22 cellular contexts compared by ENCODE assay signal in genomic region chr5:90898330-90899013, GRCh38.
DNase-seq lines count a peak whose midpoint lies in the region; ATAC-seq and TF ChIP-seq lines count a peak whose summit lies in the region.
"Had no signal": no experiment of that assay in that cellular context is flagged by ENCODE, and none has a peak within 500 bp of the region (broad histone marks: within the 10 kb centered on the region; RNA-seq: fewer than 3 reads in every experiment).

No MANE protein-coding gene starts in this region.

- no peaks in the 10 kb centered on the region for H4K20me1 ChIP-seq in hepatocyte (ENCODE audit: insufficient read depth, poor library complexity, severe bottlenecking)

- peak; percentile 42 for ATAC-seq in activated CD4-positive, alpha-beta T cell treated with anti-CD3 and anti-CD28 coated beads for 36 hours

- H3K4me3 Mint-ChIP-seq in activated CD4-positive, alpha-beta T cell treated with anti-CD3 and anti-CD28 coated beads for 36 hours: no peak overlapping the region
- H3K4me3 Mint-ChIP-seq in activated CD4-positive, alpha-beta T cell treated with anti-CD3 and anti-CD28 coated beads, Interleukin-2, amount 10 ng/mL, durations not matched to agents 7 days and 5 days: no peak overlapping the region
- H3K4me3 Mint-ChIP-seq: activated CD4-positive, alpha-beta memory T cell treated with anti-CD3 and anti-CD28 coated beads, Interleukin-2, amount 10 ng/mL, durations not matched to agents 7 days and 5 days; activated T-cell treated with anti-CD3 and anti-CD28 coated beads, Interleukin-2, amount 50 U/mL, for 24 hours had no signal

- peaks cover 3% of the 10 kb centered on the region for H3K27me3 Mint-ChIP-seq in activated CD4-positive, alpha-beta T cell treated with anti-CD3 and anti-CD28 coated beads for 36 hours
- peaks cover 3% of the 10 kb centered on the region for H3K27me3 Mint-ChIP-seq in activated CD4-positive, alpha-beta T cell treated with anti-CD3 and anti-CD28 coated beads, Interleukin-2, amount 10 ng/mL, durations not matched to agents 7 days and 5 days
- H3K27me3 Mint-ChIP-seq: activated T-cell treated with anti-CD3 and anti-CD28 coated beads, Interleukin-2, amount 50 U/mL, for 24 hours had no signal

- H3K27me3 ChIP-seq in hepatocyte: no peaks in the 10 kb centered on the region
- H3K27me3 ChIP-seq: tibial artery had no signal

- no peaks in the 10 kb centered on the region for H3K9me3 ChIP-seq in hepatocyte (ENCODE audit: low read depth)
- H3K9me3 ChIP-seq: tibial artery had no signal

- no peak overlapping the region for H2AFZ ChIP-seq in hepatocyte
- H2AFZ ChIP-seq: parathyroid adenoma had no signal

- no peaks in the 10 kb centered on the region for H3K79me2 ChIP-seq in hepatocyte
- H3K79me2 ChIP-seq: parathyroid adenoma had no signal

- POLR2A ChIA-PET in activated CD4-positive, alpha-beta T cell treated with anti-CD3 and anti-CD28 coated beads for 36 hours (lab: Charles Lee): no interaction called here
- POLR2A ChIA-PET in activated CD4-positive, alpha-beta T cell treated with anti-CD3 and anti-CD28 coated beads, Interleukin-2, amount 10 ng/mL, durations not matched to agents 7 days and 5 days (lab: Charles Lee): no interaction called here
- POLR2A ChIA-PET in HEK293T (lab: Yijun Ruan, JAX): no interaction called here

- intact Hi-C loops in activated CD4-positive, alpha-beta T cell treated with anti-CD3 and anti-CD28 coated beads for 36 hours (cut with DNase I, micrococcal nuclease): no loop called here

- no peaks in the 10 kb centered on the region for H3K36me3 ChIP-seq in hepatocyte (replicated peaks; ENCODE audit: insufficient read depth, low read depth)
- H3K36me3 ChIP-seq: tibial artery had no signal

- no peak for DNase-seq in activated CD4-positive, alpha-beta T cell treated with anti-CD3 and anti-CD28 coated beads for 36 hours
- no peak for DNase-seq in activated CD4-positive, alpha-beta T cell treated with anti-CD3 and anti-CD28 coated beads, Interleukin-2, amount 10 ng/mL, durations not matched to agents 7 days and 5 days
- peak; percentile 7 for DNase-seq in astrocyte of the hippocampus (ENCODE audit: low read depth, low spot score)
- no peak for DNase-seq in hepatocyte (ENCODE audit: low spot score)
- DNase-seq in NK-92 treated with Interleukin-12 subunit alpha and Interleukin-12 subunit beta, amount 100 ng/mL, for 24 hours (lab: John Stamatoyannopoulos, UW): no peak
- no peak for DNase-seq in HEK293T (ENCODE audit: extremely low spot score)
- no peak for DNase-seq in SIG-M5 (lab: John Stamatoyannopoulos, UW)
- no peak for DNase-seq in NOMO-1 treated with dmso at 0.1 percent for 144 hours (lab: John Stamatoyannopoulos, UW; ENCODE audit: unreplicated experiment)
- DNase-seq: 8988T; activated CD4-positive, alpha-beta memory T cell treated with anti-CD3 and anti-CD28 coated beads, Interleukin-2, amount 10 ng/mL, durations not matched to agents 7 days and 5 days; activated naive CD4-positive, alpha-beta T cell treated with anti-CD3 and anti-CD28 coated beads, Interleukin-2, amount 50 U/mL, for 16 hours; activated T-cell treated with anti-CD3 and anti-CD28 coated beads, Interleukin-2, amount 50 U/mL, for 24 hours; C1 segment of cervical spinal cord; H7; NCI-H1417; NCI-H2171 treated with DMSO at 0.1 percent for 48 hours; NCI-H774; RPMI8226; tibial artery had no signal

- WGBS in hepatocyte (ENCODE audit: low lambda C conversion rate, missing lambda C conversion rate): 93% methylated on average over 4 of the region's 4 CpGs

- no peak overlapping the region for H3K4me3 ChIP-seq in hepatocyte
- H3K4me3 ChIP-seq: smooth muscle cell, tibial artery had no signal

- H3K27ac Mint-ChIP-seq in activated CD4-positive, alpha-beta T cell treated with anti-CD3 and anti-CD28 coated beads for 36 hours: no peak overlapping the region
- no peak overlapping the region for H3K27ac Mint-ChIP-seq in activated CD4-positive, alpha-beta T cell treated with anti-CD3 and anti-CD28 coated beads, Interleukin-2, amount 10 ng/mL, durations not matched to agents 7 days and 5 days
- H3K27ac Mint-ChIP-seq: activated CD4-positive, alpha-beta memory T cell treated with anti-CD3 and anti-CD28 coated beads, Interleukin-2, amount 10 ng/mL, durations not matched to agents 7 days and 5 days; activated T-cell treated with anti-CD3 and anti-CD28 coated beads, Interleukin-2, amount 50 U/mL, for 24 hours had no signal

- H3K36me3 Mint-ChIP-seq in activated CD4-positive, alpha-beta T cell treated with anti-CD3 and anti-CD28 coated beads for 36 hours (ENCODE audit: low read depth): no peaks in the 10 kb centered on the region
- H3K36me3 Mint-ChIP-seq in activated CD4-positive, alpha-beta T cell treated with anti-CD3 and anti-CD28 coated beads, Interleukin-2, amount 10 ng/mL, durations not matched to agents 7 days and 5 days (ENCODE audit: low read depth): no peaks in the 10 kb centered on the region

- no peak for TF ChIP-seq CTCF in hepatocyte (IDR thresholded peaks at IDR 0.05; ENCODE audit: poor library complexity)

- peak overlapping the region; percentile 42 for H3K27ac ChIP-seq in hepatocyte
- H3K27ac ChIP-seq: KMS-11, parathyroid adenoma, tibial artery had no signal

- H3K4me1 ChIP-seq in hepatocyte (ENCODE audit: insufficient read depth): peaks cover 18% of the 10 kb centered on the region
- H3K4me1 ChIP-seq: parathyroid adenoma had no signal

- peaks cover 2% of the 10 kb centered on the region for H3K4me1 Mint-ChIP-seq in activated CD4-positive, alpha-beta T cell treated with anti-CD3 and anti-CD28 coated beads for 36 hours
- H3K4me1 Mint-ChIP-seq in activated CD4-positive, alpha-beta T cell treated with anti-CD3 and anti-CD28 coated beads, Interleukin-2, amount 10 ng/mL, durations not matched to agents 7 days and 5 days: no peaks in the 10 kb centered on the region
- H3K4me1 Mint-ChIP-seq: activated CD4-positive, alpha-beta memory T cell treated with anti-CD3 and anti-CD28 coated beads, Interleukin-2, amount 10 ng/mL, durations not matched to agents 7 days and 5 days had no signal

- no peaks in the 10 kb centered on the region for H3K9me2 ChIP-seq in hepatocyte (replicated peaks; ENCODE audit: insufficient read depth)

- H3K4me2 ChIP-seq in hepatocyte: no peak overlapping the region
- H3K4me2 ChIP-seq: KMS-11, smooth muscle cell had no signal

- no peaks in the 10 kb centered on the region for H3K9me3 Mint-ChIP-seq in activated CD4-positive, alpha-beta T cell treated with anti-CD3 and anti-CD28 coated beads for 36 hours (ENCODE audit: low read depth)
- no peaks in the 10 kb centered on the region for H3K9me3 Mint-ChIP-seq in activated CD4-positive, alpha-beta T cell treated with anti-CD3 and anti-CD28 coated beads, Interleukin-2, amount 10 ng/mL, durations not matched to agents 7 days and 5 days
- H3K9me3 Mint-ChIP-seq: activated CD4-positive, alpha-beta memory T cell treated with anti-CD3 and anti-CD28 coated beads, Interleukin-2, amount 10 ng/mL, durations not matched to agents 7 days and 5 days; activated T-cell treated with anti-CD3 and anti-CD28 coated beads, Interleukin-2, amount 50 U/mL, for 24 hours had no signal

- CTCF ChIA-PET in activated CD4-positive, alpha-beta T cell treated with anti-CD3 and anti-CD28 coated beads for 36 hours (lab: Charles Lee): interaction anchor here (0.6 kb wide), 1 partner anchor 316 kb away, joined by 3 read pairs; no protein-coding TSS in a partner anchor
- CTCF ChIA-PET in activated CD4-positive, alpha-beta T cell treated with anti-CD3 and anti-CD28 coated beads, Interleukin-2, amount 10 ng/mL, durations not matched to agents 7 days and 5 days (lab: Charles Lee): no interaction called here
- CTCF ChIA-PET in HEK293T (lab: Yijun Ruan, JAX): no interaction called here

TF ChIP-seq in HEK293T, 16 proteins besides CTCF, POLR2A, EP300 and RAD21:
- TF ChIP-seq TARDBP (IDR thresholded peaks at IDR 0.05) (no peak), FOXM1 (IDR thresholded peaks at IDR 0.05; ENCODE audit: borderline replicate concordance) (no peak), SP1 (IDR thresholded peaks at IDR 0.05) (no peak), BHLHE40 (IDR thresholded peaks at IDR 0.05; ENCODE audit: borderline replicate concordance) (no peak), ARNT (IDR thresholded peaks at IDR 0.05) (no peak), ZNF384 (IDR thresholded peaks at IDR 0.05) (no peak), SUZ12 (IDR thresholded peaks at IDR 0.05) (no peak), ELF4 (IDR thresholded peaks at IDR 0.05) (no peak), FOXA1 (IDR thresholded peaks at IDR 0.05) (no peak), FOXK2 (IDR thresholded peaks at IDR 0.05) (no peak), L3MBTL2 (conservative IDR thresholded peaks at IDR 0.05) (no peak), CTBP1 (IDR thresholded peaks at IDR 0.05; ENCODE audit: borderline replicate concordance) (no peak)
- TF ChIP-seq, protein P1, sequence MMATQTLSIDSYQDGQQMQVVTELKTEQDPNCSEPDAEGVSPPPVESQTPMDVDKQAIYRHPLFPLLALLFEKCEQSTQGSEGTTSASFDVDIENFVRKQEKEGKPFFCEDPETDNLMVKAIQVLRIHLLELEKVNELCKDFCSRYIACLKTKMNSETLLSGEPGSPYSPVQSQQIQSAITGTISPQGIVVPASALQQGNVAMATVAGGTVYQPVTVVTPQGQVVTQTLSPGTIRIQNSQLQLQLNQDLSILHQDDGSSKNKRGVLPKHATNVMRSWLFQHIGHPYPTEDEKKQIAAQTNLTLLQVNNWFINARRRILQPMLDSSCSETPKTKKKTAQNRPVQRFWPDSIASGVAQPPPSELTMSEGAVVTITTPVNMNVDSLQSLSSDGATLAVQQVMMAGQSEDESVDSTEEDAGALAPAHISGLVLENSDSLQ (IDR thresholded peaks at IDR 0.05): no peak
